8 cellular contexts compared by ENCODE assay signal in genomic region chr6:166307981-166308768, GRCh38. TPM values are rescaled to one million over a fixed set of nuclear protein-coding genes. Genes with fewer than 3 reads are reported as not detected.
DNase-seq lines count a peak whose midpoint lies in the region; ATAC-seq and TF ChIP-seq lines count a peak whose summit lies in the region.

A gene with protein sequence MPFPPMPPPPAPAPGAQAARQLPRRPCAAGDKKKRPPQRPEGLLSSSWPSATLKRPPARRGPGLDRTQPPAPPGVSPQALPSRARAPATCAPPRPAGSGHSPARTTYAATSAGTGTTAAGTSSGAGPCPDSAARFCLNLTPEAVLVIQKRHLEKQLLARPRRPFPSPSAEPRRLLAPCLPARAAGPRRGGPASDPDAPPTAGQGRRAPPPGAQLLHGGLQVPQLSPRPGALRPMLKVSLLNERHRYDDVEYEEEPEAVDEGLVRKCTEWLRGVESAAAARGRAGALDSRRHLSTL (minus strand): TSS chr6:166308392. CDS start chr6:166308142, 250 bp downstream.

- H3K9me3 Mint-ChIP-seq in activated T-helper 2 cell treated with anti-CD3 and anti-CD28 coated beads, Interferon-gamma antibody, Interleukin-2, Interleukin-4, amounts not matched to agents 10 μg/mL and 5 μg/mL and 100 μg/mL, durations not matched to agents 14 hours and 24 hours and 36 hours = no peaks in the 10 kb centered on the region

- CTCF ChIA-PET in BJ (lab: Yijun Ruan, JAX) = interaction anchor here (0.8 to 1.8 kb wide), 3 partner anchors 74 to 92 kb away, joined by 3 to 7 read pairs (median 4); no protein-coding TSS in a partner anchor

- peak within 1 kb of the TSS; percentile 17 for H3K4me3 Mint-ChIP-seq in activated T-helper 2 cell treated with anti-CD3 and anti-CD28 coated beads, Interferon-gamma antibody, Interleukin-2, Interleukin-4, amounts not matched to agents 10 μg/mL and 5 μg/mL and 100 μg/mL, durations not matched to agents 14 hours and 24 hours and 36 hours (ENCODE audit: low read depth)

- POLR2A ChIA-PET in BJ (lab: Charles Lee) = no interaction called here

- peaks cover 54% of the 10 kb centered on the region for H3K27me3 Mint-ChIP-seq in activated T-helper 2 cell treated with anti-CD3 and anti-CD28 coated beads, Interferon-gamma antibody, Interleukin-2, Interleukin-4, amounts not matched to agents 10 μg/mL and 5 μg/mL and 100 μg/mL, durations not matched to agents 14 hours and 24 hours and 36 hours (ENCODE audit: low read depth)

- H3K27ac ChIP-seq in skeletal muscle tissue (ENCODE audit: low read depth, low read length) = no peak within 1 kb of the TSS

- no peak for DNase-seq in BJ (ENCODE audit: low read depth)
- DNase-seq in activated T-helper 2 cell treated with anti-CD3 and anti-CD28 coated beads, Interferon-gamma antibody, Interleukin-2, Interleukin-4, amounts not matched to agents 10 μg/mL and 5 μg/mL and 100 μg/mL, durations not matched to agents 14 hours and 24 hours and 36 hours (ENCODE audit: low spot score) = no peak
- no peak for DNase-seq in activated gamma-delta T cell treated with Interleukin-2 at 50 U/mL for 16 hours

- H3K27me3 ChIP-seq in BJ (ENCODE audit: control insufficient read depth, insufficient read depth, low read length) (peaks cover 26% of the 10 kb centered on the region), iPS-15b (ENCODE audit: control insufficient read depth, insufficient read depth, low read length) (peaks cover 49% of the 10 kb centered on the region), skeletal muscle tissue (ENCODE audit: control insufficient read depth in 3 of 3, insufficient read depth in 3 of 3, low read length in 3 of 3) (peaks cover 26 to 55% (median 35%) of the 10 kb centered on the region in 3 donors)

- peak; percentile 60 for ATAC-seq in GM18909 (IDR thresholded peaks at IDR 0.05; ENCODE audit: poor library complexity, unreplicated experiment)
- ATAC-seq in HG03354 (IDR thresholded peaks at IDR 0.05; ENCODE audit: poor library complexity, severe bottlenecking, unreplicated experiment) = peak; percentile 63
- ATAC-seq in GM18520 (IDR thresholded peaks at IDR 0.05; ENCODE audit: unreplicated experiment) = no peak

- intact Hi-C loops in activated T-helper 2 cell treated with anti-CD3 and anti-CD28 coated beads, Interferon-gamma antibody, Interleukin-2, Interleukin-4, amounts not matched to agents 10 μg/mL and 5 μg/mL and 100 μg/mL, durations not matched to agents 14 hours and 24 hours and 36 hours (cut with micrococcal nuclease) = no loop called here

- H3K9me3 ChIP-seq in iPS-15b (ENCODE audit: control insufficient read depth, insufficient read depth, low read length) (no peaks in the 10 kb centered on the region), skeletal muscle tissue (ENCODE audit: control insufficient read depth in 3 of 3, low read length in 3 of 3) (no peaks in the 10 kb centered on the region)

- no peak within 1 kb of the TSS for H3K9ac ChIP-seq in iPS-15b (ENCODE audit: low read depth, low read length)
- H3K9ac ChIP-seq in skeletal muscle tissue (ENCODE audit: low read depth in 1 of 3, low read length in 3 of 3) = peak within 1 kb of the TSS; percentile 20 to 54 (median 50)

- peaks cover 6% of the 10 kb centered on the region for H3K4me1 ChIP-seq in iPS-15b (ENCODE audit: control insufficient read depth, insufficient read depth, low read length)
- H3K4me1 ChIP-seq in skeletal muscle tissue (ENCODE audit: control insufficient read depth in 3 of 3, insufficient read depth in 3 of 3, low read length in 3 of 3) = peaks cover 0 to 4% (median 2%) of the 10 kb centered on the region in 3 donors

- H3K4me1 Mint-ChIP-seq in activated T-helper 2 cell treated with anti-CD3 and anti-CD28 coated beads, Interferon-gamma antibody, Interleukin-2, Interleukin-4, amounts not matched to agents 10 μg/mL and 5 μg/mL and 100 μg/mL, durations not matched to agents 14 hours and 24 hours and 36 hours (ENCODE audit: low read depth) = no peaks in the 10 kb centered on the region

- no peak within 1 kb of the TSS for H3K27ac Mint-ChIP-seq in activated T-helper 2 cell treated with anti-CD3 and anti-CD28 coated beads, Interferon-gamma antibody, Interleukin-2, Interleukin-4, amounts not matched to agents 10 μg/mL and 5 μg/mL and 100 μg/mL, durations not matched to agents 14 hours and 24 hours and 36 hours

- H3K36me3 ChIP-seq in BJ (ENCODE audit: control insufficient read depth, insufficient read depth, low read length) = no peaks in the 10 kb centered on the region
- H3K36me3 ChIP-seq in iPS-15b (ENCODE audit: control insufficient read depth, insufficient read depth, low read length) = no peaks in the 10 kb centered on the region
- no peaks in the 10 kb centered on the region for H3K36me3 ChIP-seq in skeletal muscle tissue (ENCODE audit: control insufficient read depth in 3 of 3, insufficient read depth in 3 of 3, low read length in 3 of 3)

- H3K36me3 Mint-ChIP-seq in activated T-helper 2 cell treated with anti-CD3 and anti-CD28 coated beads, Interferon-gamma antibody, Interleukin-2, Interleukin-4, amounts not matched to agents 10 μg/mL and 5 μg/mL and 100 μg/mL, durations not matched to agents 14 hours and 24 hours and 36 hours (ENCODE audit: low read depth) = no peaks in the 10 kb centered on the region

- H3K4me3 ChIP-seq in BJ (ENCODE audit: low read depth, low read length) (peak within 1 kb of the TSS; percentile 14), iPS-15b (ENCODE audit: low read depth, low read length) (peak within 1 kb of the TSS; percentile 43), skeletal muscle tissue (ENCODE audit: low read length in 3 of 3) (peak within 1 kb of the TSS in 2 of 3 donors; percentile 49 to 54)

- TF ChIP-seq CTCF in BJ (IDR thresholded peaks at IDR 0.05; ENCODE audit: insufficient read depth, low read depth, low read length) = no peak

RNA-seq across cellular contexts. Expression of the gene that starts here (rescaled TPM):
- not detected in 2 replicates for polyA plus RNA-seq in BJ (2011; rRNA removed)
- polyA minus RNA-seq in BJ (2011; rRNA and poly(A)+ RNA removed) = not detected in 2 replicates
- 0.14 and 0.25 TPM in 2 replicates for total RNA-seq in activated T-helper 2 cell treated with anti-CD3 and anti-CD28 coated beads, Interferon-gamma antibody, Interleukin-2, Interleukin-4, amounts not matched to agents 10 μg/mL and 5 μg/mL and 100 μg/mL, durations not matched to agents 14 hours and 24 hours and 36 hours
- 0.52 TPM for total RNA-seq in skeletal muscle tissue
